Comparison of ENCODE assay signal across 8 cellular contexts in genomic region chr7:143008007-143008901, GRCh38. TPM values are rescaled to one million over a fixed set of nuclear protein-coding genes. Genes with fewer than 3 reads are reported as not detected.
DNase-seq lines count a peak whose midpoint lies in the region; ATAC-seq and TF ChIP-seq lines count a peak whose summit lies in the region.

No MANE protein-coding gene starts in this region.

- H3K36me3 Mint-ChIP-seq in naive B cell, result peaks cover 0 to 7% of the 10 kb centered on the region in 2 donors
- H3K36me3 Mint-ChIP-seq in stimulated activated memory B cell treated with anti-CD40 and anti-IgM and Interleukin-4, amounts not matched to agents 10 μg/mL and 1 μg/mL and 100 μg/mL, for 72 hours, result no peaks in the 10 kb centered on the region

- peaks cover 0 to 5% (median 0%) of the 10 kb centered on the region in 7 donors for H3K9me3 Mint-ChIP-seq in naive B cell
- peaks cover 3% of the 10 kb centered on the region for H3K9me3 Mint-ChIP-seq in stimulated activated memory B cell treated with anti-CD40 and anti-IgM and Interleukin-4, amounts not matched to agents 10 μg/mL and 1 μg/mL and 100 μg/mL, for 72 hours

- peak; percentile 20 for DNase-seq in COR-L47 (lab: John Stamatoyannopoulos, UW)
- peak; percentile 26 for DNase-seq in NOMO-1 treated with dmso at 0.1 percent for 144 hours (lab: John Stamatoyannopoulos, UW; ENCODE audit: unreplicated experiment)
- DNase-seq in activated CD8-positive, alpha-beta memory T cell treated with anti-CD3 and anti-CD28 coated beads, Interleukin-2, amount 50 U/mL, for 48 hours, result peak; percentile 93
- no peak for DNase-seq in epithelial cell of proximal tubule (ENCODE audit: low read depth)
- DNase-seq in naive B cell, result peak; percentile 78

- no peak overlapping the region for H3K4me3 ChIP-seq in epithelial cell of proximal tubule (ENCODE audit: low read depth, low read length)

- peak overlapping the region in 1 of 8 donors; percentile 47 for H3K4me3 Mint-ChIP-seq in naive B cell
- H3K4me3 Mint-ChIP-seq in stimulated activated memory B cell treated with anti-CD40 and anti-IgM and Interleukin-4, amounts not matched to agents 10 μg/mL and 1 μg/mL and 100 μg/mL, for 72 hours, result no peak overlapping the region

- H3K4me1 Mint-ChIP-seq in naive B cell, result peaks cover 44 to 57% (median 52%) of the 10 kb centered on the region in 3 donors
- H3K4me1 Mint-ChIP-seq in stimulated activated memory B cell treated with anti-CD40 and anti-IgM and Interleukin-4, amounts not matched to agents 10 μg/mL and 1 μg/mL and 100 μg/mL, for 72 hours, result peaks cover 28% of the 10 kb centered on the region

- TF ChIP-seq CTCF in epithelial cell of proximal tubule (conservative IDR thresholded peaks at IDR 0.05; ENCODE audit: low read depth, low read length), result peak; percentile 97

- peak; percentile 89 for ATAC-seq in GM19397 (IDR thresholded peaks at IDR 0.05; ENCODE audit: unreplicated experiment)
- peak; percentile 89 for ATAC-seq in HG03442 (IDR thresholded peaks at IDR 0.05; ENCODE audit: unreplicated experiment)
- peak; percentile 78 to 79 for ATAC-seq in naive B cell (ENCODE audit: low read depth in 2 of 2)
- ATAC-seq in stimulated activated memory B cell treated with anti-CD40 and anti-IgM and Interleukin-4, amounts not matched to agents 10 μg/mL and 1 μg/mL and 100 μg/mL, for 72 hours, result peak; percentile 91

- H3K27ac Mint-ChIP-seq in naive B cell, result peak overlapping the region in 3 of 6 donors; percentile 0 to 21 (median 8)
- no peak overlapping the region for H3K27ac Mint-ChIP-seq in stimulated activated memory B cell treated with anti-CD40 and anti-IgM and Interleukin-4, amounts not matched to agents 10 μg/mL and 1 μg/mL and 100 μg/mL, for 72 hours

- H3K27me3 Mint-ChIP-seq in naive B cell, result no peaks in the 10 kb centered on the region
- no peaks in the 10 kb centered on the region for H3K27me3 Mint-ChIP-seq in stimulated activated memory B cell treated with anti-CD40 and anti-IgM and Interleukin-4, amounts not matched to agents 10 μg/mL and 1 μg/mL and 100 μg/mL, for 72 hours

RNA-seq across cellular contexts. Expression of gene OR9A2, which starts 18.7 kb away (rescaled TPM):
- total RNA-seq in epithelial cell of proximal tubule, result 0.17 TPM in 1 of 2 replicates, not detected in the other
- polyA plus RNA-seq in naive B cell (ENCODE audit: low read depth in 6 of 6), result not detected

RNA-seq across cellular contexts. Expression of gene OR6V1, which starts 43.9 kb away (rescaled TPM):
- total RNA-seq in epithelial cell of proximal tubule, result not detected in 2 replicates
- polyA plus RNA-seq in naive B cell (ENCODE audit: low read depth in 6 of 6), result not detected

RNA-seq across cellular contexts. Expression of gene KEL, which starts 46.1 kb away (rescaled TPM):
- 0.12 TPM in 1 of 2 replicates, not detected in the other for total RNA-seq in epithelial cell of proximal tubule
- polyA plus RNA-seq in naive B cell (ENCODE audit: low read depth in 6 of 6), result under 1 TPM in 1 of 6 donors, not detected in 5; 0.44 TPM
